18 cellular contexts compared by ENCODE assay signal in genomic region chr21:36697473-36698159, GRCh38. TPM values are rescaled to one million over a fixed set of nuclear protein-coding genes. Genes with fewer than 3 reads are reported as not detected.
DNase-seq lines count a peak whose midpoint lies in the region; ATAC-seq and TF ChIP-seq lines count a peak whose summit lies in the region.
"Had no signal": no experiment of that assay in that cellular context is flagged by ENCODE, and none has a peak within 500 bp of the region (broad histone marks: within the 10 kb centered on the region; RNA-seq: fewer than 3 reads in every experiment).

No MANE protein-coding gene starts in this region.

- H4K5ac ChIP-seq in mesendoderm (ENCODE audit: low read length) = no peak overlapping the region

- ATAC-seq in lower lobe of right lung (no peak), HG02642 (IDR thresholded peaks at IDR 0.05; ENCODE audit: poor library complexity, unreplicated experiment) (no peak)
- ATAC-seq: activated T-cell treated with anti-CD3 and anti-CD28 coated beads, Interleukin-2, amount 50 U/mL, for 4 hours; stimulated activated effector memory CD8-positive, alpha-beta T cell treated with anti-CD3 and anti-CD28 coated beads, Interleukin-12 subunit alpha, Interleukin-12 subunit beta, amount 100 ng/mL, for 72 hours had no signal

- H3K79me1 ChIP-seq in mesendoderm (ENCODE audit: low read length) = no peaks in the 10 kb centered on the region

- H3K9me3 Mint-ChIP-seq in T-helper 2 cell treated with Interferon-gamma antibody and Interleukin-4, amounts not matched to agents 5 μg/mL and 100 μg/mL, for 36 hours = no peaks in the 10 kb centered on the region
- H3K9me3 Mint-ChIP-seq: activated T-cell treated with anti-CD3 and anti-CD28 coated beads, Interleukin-2, amount 50 U/mL, for 4 hours; stimulated activated effector memory CD8-positive, alpha-beta T cell treated with anti-CD3 and anti-CD28 coated beads, Interleukin-12 subunit alpha, Interleukin-12 subunit beta, amount 100 ng/mL, for 72 hours had no signal

- no peak overlapping the region for H2BK5ac ChIP-seq in mesendoderm (ENCODE audit: low read length)

- intact Hi-C loops in lower lobe of right lung (cut with DNase I) = no loop called here

- peak overlapping the region; percentile 11 for H3K56ac ChIP-seq in mesendoderm (ENCODE audit: low read length)

- H3K4me3 ChIP-seq in AG10803 (ENCODE audit: low read length) (peak overlapping the region; percentile 63), coronary artery (peak overlapping the region; percentile 73), mesendoderm (ENCODE audit: low read length) (no peak overlapping the region), lower lobe of right lung (no peak overlapping the region)

- TF ChIP-seq CTCF in AG10803 (conservative IDR thresholded peaks at IDR 0.05; ENCODE audit: low read length) (no peak), GM20000 (IDR thresholded peaks at IDR 0.05; ENCODE audit: extremely low read depth, missing control alignments) (no peak), coronary artery (IDR thresholded peaks at IDR 0.05) (no peak), lower lobe of right lung (IDR thresholded peaks at IDR 0.05) (no peak)

- no peak overlapping the region for H3K4ac ChIP-seq in mesendoderm (ENCODE audit: low read depth, low read length)

- no peak overlapping the region for H3K27ac ChIP-seq in coronary artery
- H3K27ac ChIP-seq in mesendoderm (ENCODE audit: low read depth, low read length) = no peak overlapping the region
- H3K27ac ChIP-seq in lower lobe of right lung = no peak overlapping the region
- H3K27ac ChIP-seq: right atrium auricular region had no signal

- H3K36me3 Mint-ChIP-seq in T-helper 2 cell treated with Interferon-gamma antibody and Interleukin-4, amounts not matched to agents 5 μg/mL and 100 μg/mL, for 36 hours (ENCODE audit: low read depth) = peaks cover 2% of the 10 kb centered on the region
- H3K36me3 Mint-ChIP-seq: stimulated activated effector memory CD8-positive, alpha-beta T cell treated with anti-CD3 and anti-CD28 coated beads, Interleukin-12 subunit alpha, Interleukin-12 subunit beta, amount 100 ng/mL, for 72 hours had no signal

- no peak overlapping the region for H3K4me3 Mint-ChIP-seq in T-helper 2 cell treated with Interferon-gamma antibody and Interleukin-4, amounts not matched to agents 5 μg/mL and 100 μg/mL, for 36 hours
- H3K4me3 Mint-ChIP-seq: activated T-cell treated with anti-CD3 and anti-CD28 coated beads, Interleukin-2, amount 50 U/mL, for 4 hours; stimulated activated effector memory CD8-positive, alpha-beta T cell treated with anti-CD3 and anti-CD28 coated beads, Interleukin-12 subunit alpha, Interleukin-12 subunit beta, amount 100 ng/mL, for 72 hours had no signal

- H3K79me2 ChIP-seq in mesendoderm (ENCODE audit: control insufficient read depth, insufficient read depth, low read length) = no peaks in the 10 kb centered on the region

- WGBS in mesendoderm (ENCODE audit: extremely low coverage, insufficient coverage, low lambda C conversion rate) = no CpG with 5 or more reads among the region's 52 CpGs

- H3K9ac ChIP-seq in mesendoderm (ENCODE audit: low read length) = no peak overlapping the region

- no peak overlapping the region for H2AK5ac ChIP-seq in mesendoderm (ENCODE audit: low read length)

- peak overlapping the region; percentile 29 for H3K4me2 ChIP-seq in mesendoderm (ENCODE audit: low read length)

- H3K27me3 ChIP-seq in mesendoderm (ENCODE audit: insufficient read depth, low read length, poor library complexity) (peaks cover 93% of the 10 kb centered on the region), lower lobe of right lung (ENCODE audit: low read depth) (peaks cover 100% of the 10 kb centered on the region)

- H2BK15ac ChIP-seq in mesendoderm (replicated peaks; ENCODE audit: low read depth) = no peak overlapping the region

- no peak for DNase-seq in AG10803 (ENCODE audit: low read depth)
- DNase-seq in GM20000 (ENCODE audit: low spot score) = peak; percentile 35
- no peak for DNase-seq in coronary artery (ENCODE audit: low spot score)
- DNase-seq in mesendoderm = peak; percentile 80
- DNase-seq in lower lobe of right lung = no peak
- DNase-seq in AG08395 (ENCODE audit: low spot score) = no peak
- no peak for DNase-seq in T-helper 2 cell treated with Interferon-gamma antibody and Interleukin-4, amounts not matched to agents 5 μg/mL and 100 μg/mL, for 36 hours (ENCODE audit: low spot score)
- DNase-seq: activated CD4-positive, alpha-beta T cell treated with anti-CD3 and anti-CD28 coated beads for 1 hour; activated T-cell treated with anti-CD3 and anti-CD28 coated beads, Interleukin-2, amount 50 U/mL, for 4 hours; amniotic stem cell; BE2C; EL; NCI-H1105 treated with DMSO at 0.1 percent for 48 hours; stimulated activated CD4-positive, alpha-beta T cell treated with anti-CD3 and anti-CD28 coated beads, Interleukin-4, amount 100 ng/mL, for 1 hour had no signal

- H3K4me1 Mint-ChIP-seq in T-helper 2 cell treated with Interferon-gamma antibody and Interleukin-4, amounts not matched to agents 5 μg/mL and 100 μg/mL, for 36 hours (ENCODE audit: low read depth) = peaks cover 5% of the 10 kb centered on the region

- H2BK120ac ChIP-seq in mesendoderm (ENCODE audit: low read depth, low read length) = no peak overlapping the region

- H3K27me3 Mint-ChIP-seq in T-helper 2 cell treated with Interferon-gamma antibody and Interleukin-4, amounts not matched to agents 5 μg/mL and 100 μg/mL, for 36 hours (ENCODE audit: low read depth) = peaks cover 72% of the 10 kb centered on the region

- no peaks in the 10 kb centered on the region for H3K9me3 ChIP-seq in lower lobe of right lung
- H3K9me3 ChIP-seq: BE2C, right atrium auricular region had no signal

- H3K36me3 ChIP-seq in mesendoderm (ENCODE audit: control insufficient read depth, insufficient read depth, low read length) (no peaks in the 10 kb centered on the region), lower lobe of right lung (no peaks in the 10 kb centered on the region)
- H3K36me3 ChIP-seq: BE2C, right atrium auricular region had no signal

- H3K27ac Mint-ChIP-seq in T-helper 2 cell treated with Interferon-gamma antibody and Interleukin-4, amounts not matched to agents 5 μg/mL and 100 μg/mL, for 36 hours = no peak overlapping the region
- H3K27ac Mint-ChIP-seq: stimulated activated effector memory CD8-positive, alpha-beta T cell treated with anti-CD3 and anti-CD28 coated beads, Interleukin-12 subunit alpha, Interleukin-12 subunit beta, amount 100 ng/mL, for 72 hours had no signal

- no peak overlapping the region for H3K18ac ChIP-seq in mesendoderm (ENCODE audit: low read length)

- no peak overlapping the region for H4K8ac ChIP-seq in mesendoderm (ENCODE audit: low read depth, low read length)

- H3K23ac ChIP-seq in mesendoderm (ENCODE audit: low read length) = peak overlapping the region; percentile 80

- H3K4me1 ChIP-seq in mesendoderm (ENCODE audit: control insufficient read depth, low read depth, low read length) = no peaks in the 10 kb centered on the region
- H3K4me1 ChIP-seq in lower lobe of right lung = peaks cover 58% of the 10 kb centered on the region
- H3K4me1 ChIP-seq: BE2C had no signal

RNA-seq across cellular contexts. Expression of gene SIM2, which starts 1.3 kb away (rescaled TPM):
- 0.04 TPM for polyA plus RNA-seq in mesendoderm (2013, experiment 1 of 2)
- polyA plus RNA-seq in mesendoderm (2013, experiment 2 of 2) = 0.01 TPM
- total RNA-seq in lower lobe of right lung = not detected
- total RNA-seq: OCI-LY7, right atrium auricular region had no signal

Comparison
In these comparisons a context has a peak if more than half of its experiments do, and no peak if none do; other contexts are left out.
1. DNase-seq: peak in GM20000 (single experiment) and mesendoderm (single experiment); none in AG10803 (single experiment), coronary artery (single experiment), lower lobe of right lung (single experiment), AG08395 (single experiment) and T-helper 2 cell treated with Interferon-gamma antibody and Interleukin-4, amounts not matched to agents 5 μg/mL and 100 μg/mL, for 36 hours (single experiment).
2. H3K4me3 ChIP-seq: peak in AG10803 (single experiment) and coronary artery (single experiment); none in mesendoderm (single experiment) and lower lobe of right lung (single experiment).